In genomic region chr13:50842711-50843255, GRCh38 we compare ENCODE assay signal across 13 cellular contexts. TPM values are rescaled to one million over a fixed set of nuclear protein-coding genes. Genes with fewer than 3 reads are reported as not detected.
A peak's percentile ranks its signal among the peaks of the same experiment; 100 is the strongest.
DNase-seq lines count a peak whose midpoint lies in the region; TF ChIP-seq lines count a peak whose summit lies in the region.
"Had no signal": no experiment of that assay in that cellular context is flagged by ENCODE, and none has a peak within 500 bp of the region (broad histone marks: within the 10 kb centered on the region; RNA-seq: fewer than 3 reads in every experiment).

No MANE protein-coding gene starts in this region.

- WGBS in suprapubic skin = 42% methylated on average over 5 of the region's 13 CpGs

- no peaks in the 10 kb centered on the region for H3K9me3 Mint-ChIP-seq in activated naive CD4-positive, alpha-beta T cell treated with anti-CD3 and anti-CD28 coated beads, Interleukin-2, amount 50 U/mL, for 24 hours
- H3K9me3 Mint-ChIP-seq in chondrocyte (ENCODE audit: low read depth) (no peaks in the 10 kb centered on the region), mesothelial cell of epicardium (no peaks in the 10 kb centered on the region)

- peaks cover 2% of the 10 kb centered on the region for H3K36me3 Mint-ChIP-seq in activated naive CD4-positive, alpha-beta T cell treated with anti-CD3 and anti-CD28 coated beads, Interleukin-2, amount 50 U/mL, for 24 hours
- H3K36me3 Mint-ChIP-seq in chondrocyte (ENCODE audit: low read depth) = no peaks in the 10 kb centered on the region
- H3K36me3 Mint-ChIP-seq in mesothelial cell of epicardium = no peaks in the 10 kb centered on the region

- no peak overlapping the region for H3K27ac Mint-ChIP-seq in activated naive CD4-positive, alpha-beta T cell treated with anti-CD3 and anti-CD28 coated beads, Interleukin-2, amount 50 U/mL, for 24 hours
- H3K27ac Mint-ChIP-seq in chondrocyte (ENCODE audit: unreplicated experiment) (no peak overlapping the region), mesothelial cell of epicardium (no peak overlapping the region)
- H3K27ac Mint-ChIP-seq: naive thymus-derived CD8-positive, alpha-beta T cell had no signal

- H3K4me3 Mint-ChIP-seq in activated naive CD4-positive, alpha-beta T cell treated with anti-CD3 and anti-CD28 coated beads, Interleukin-2, amount 50 U/mL, for 24 hours = peak overlapping the region; percentile 49
- H3K4me3 Mint-ChIP-seq in chondrocyte (ENCODE audit: unreplicated experiment) (peak overlapping the region; percentile 37), mesothelial cell of epicardium (peak overlapping the region; percentile 49)

- peaks cover 41% of the 10 kb centered on the region for H3K27me3 ChIP-seq in suprapubic skin

- H3K4me1 Mint-ChIP-seq in activated naive CD4-positive, alpha-beta T cell treated with anti-CD3 and anti-CD28 coated beads, Interleukin-2, amount 50 U/mL, for 24 hours = peaks cover 14% of the 10 kb centered on the region
- H3K4me1 Mint-ChIP-seq in chondrocyte (ENCODE audit: low read depth) = peaks cover 36% of the 10 kb centered on the region
- peaks cover 8% of the 10 kb centered on the region for H3K4me1 Mint-ChIP-seq in mesothelial cell of epicardium

- H3K27me3 Mint-ChIP-seq in activated naive CD4-positive, alpha-beta T cell treated with anti-CD3 and anti-CD28 coated beads, Interleukin-2, amount 50 U/mL, for 24 hours = peaks cover 9% of the 10 kb centered on the region
- H3K27me3 Mint-ChIP-seq in chondrocyte (ENCODE audit: low read depth) (peaks cover 3% of the 10 kb centered on the region), mesothelial cell of epicardium (ENCODE audit: low read depth) (peaks cover 70% of the 10 kb centered on the region)

- TF ChIP-seq CTCF in chondrocyte (IDR thresholded peaks at IDR 0.05) = no peak
- TF ChIP-seq CTCF in mesothelial cell of epicardium (IDR thresholded peaks at IDR 0.05; ENCODE audit: unreplicated experiment) = no peak
- no peak for TF ChIP-seq CTCF in suprapubic skin (IDR thresholded peaks at IDR 0.05)

- no peaks in the 10 kb centered on the region for H3K9me3 ChIP-seq in suprapubic skin
- H3K9me3 ChIP-seq: A549, transverse colon had no signal

- H3K4me1 ChIP-seq in suprapubic skin = peaks cover 12% of the 10 kb centered on the region
- H3K4me1 ChIP-seq: A549 had no signal

- DNase-seq in activated naive CD4-positive, alpha-beta T cell treated with anti-CD3 and anti-CD28 coated beads, Interleukin-2, amount 50 U/mL, for 16 hours = no peak
- DNase-seq in chondrocyte (ENCODE audit: low spot score) = peak; percentile 79
- no peak for DNase-seq in mesothelial cell of epicardium (ENCODE audit: low spot score in 2 of 2, unreplicated experiment in 2 of 2)
- DNase-seq in suprapubic skin (ENCODE audit: low spot score in 2 of 2) = no peak
- DNase-seq in HCEC 1CT = no peak
- DNase-seq in HUDEP-2 (lab: John Stamatoyannopoulos, UW; ENCODE audit: unreplicated experiment in 76 of 76) = no peak
- DNase-seq in NCI-H526 (lab: John Stamatoyannopoulos, UW) = no peak
- DNase-seq: naive thymus-derived CD8-positive, alpha-beta T cell; stimulated activated CD4-positive, alpha-beta T cell treated with anti-CD3 and anti-CD28 coated beads, Interleukin-4, amount 100 ng/mL, for 1 hour; transverse colon had no signal

- no peak for TF ChIP-seq POLR2A in suprapubic skin (IDR thresholded peaks at IDR 0.05)

- no peak overlapping the region for H3K27ac ChIP-seq in suprapubic skin
- H3K27ac ChIP-seq: A549, transverse colon had no signal

- H3K4me3 ChIP-seq in suprapubic skin = peak overlapping the region; percentile 42
- H3K4me3 ChIP-seq: A549 had no signal

- no peaks in the 10 kb centered on the region for H3K36me3 ChIP-seq in suprapubic skin
- H3K36me3 ChIP-seq: transverse colon had no signal

- TF ChIP-seq EP300 in suprapubic skin (IDR thresholded peaks at IDR 0.05) = no peak

RNA-seq across cellular contexts. Expression of gene DLEU7, which starts 0.7 kb away (rescaled TPM):
- total RNA-seq in chondrocyte = not detected in 3 replicates
- total RNA-seq in mesothelial cell of epicardium = 0.18 TPM in 1 of 3 replicates, not detected in the others
- not detected for total RNA-seq in suprapubic skin
- total RNA-seq: Daoy; naive thymus-derived CD8-positive, alpha-beta T cell had no signal
